In the genomic region with DNA sequence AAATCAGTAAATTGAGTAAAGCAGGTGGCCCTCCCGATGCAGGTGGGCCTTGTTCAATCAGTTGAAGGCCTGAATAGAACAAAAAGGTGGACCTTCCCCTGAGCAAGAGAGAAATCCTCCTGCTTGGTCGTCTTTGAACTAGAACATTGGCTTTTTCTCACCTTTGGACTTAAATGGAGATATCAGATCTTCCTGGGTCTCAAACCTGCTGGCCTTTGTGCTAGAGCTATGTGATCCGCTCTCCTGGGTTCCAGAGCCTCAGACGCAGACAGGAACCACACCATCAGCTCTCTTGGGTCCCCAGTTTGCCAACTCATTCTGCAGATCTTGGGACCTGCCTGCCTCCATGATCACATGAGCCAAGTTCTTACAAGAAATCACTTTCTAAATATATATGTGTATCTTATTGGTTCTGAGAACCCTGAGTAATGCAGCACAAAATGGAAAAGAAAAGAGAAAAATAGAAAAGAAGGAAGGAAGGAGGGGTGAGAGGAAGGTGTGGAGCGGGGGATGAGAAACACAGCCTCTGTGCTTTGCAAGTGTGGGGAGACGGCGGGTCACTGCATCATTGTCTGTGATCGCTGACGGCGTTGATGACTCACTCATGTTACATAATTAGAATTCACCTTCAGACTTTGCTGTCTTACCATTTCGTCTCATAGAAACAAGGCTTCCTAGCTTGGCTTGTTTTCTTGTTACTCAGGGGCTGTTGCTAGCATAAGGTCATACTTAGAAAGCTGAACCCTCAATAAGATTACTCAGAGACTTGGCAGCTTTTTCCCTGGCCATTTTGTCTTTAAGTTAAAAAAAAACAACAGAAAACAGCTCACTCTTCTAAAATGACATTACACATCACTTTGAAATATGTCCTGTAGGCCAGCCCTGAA, we compare ENCODE assay signal across 8 cellular contexts.
DNase-seq lines count a peak whose midpoint lies in the region; ATAC-seq and TF ChIP-seq lines count a peak whose summit lies in the region.

No MANE protein-coding gene starts in this region.

- intact Hi-C loops in esophagus squamous epithelium (cut with DNase I), result no loop called here
- intact Hi-C loops in stomach (cut with DNase I; ENCODE audit: low total_unique reads), result no loop called here

- ATAC-seq in GM21367 (IDR thresholded peaks at IDR 0.05; ENCODE audit: unreplicated experiment) (peak; percentile 59), GM18517 (IDR thresholded peaks at IDR 0.05; ENCODE audit: unreplicated experiment) (no peak)

- H3K36me3 ChIP-seq in esophagus squamous epithelium (no peaks in the 10 kb centered on the region), neutrophil (peaks cover 41% of the 10 kb centered on the region), stomach (no peaks in the 10 kb centered on the region)

- WGBS in esophagus squamous epithelium, 2 donors, result 29 to 30% methylated on average over 11 of the region's 11 CpGs
- WGBS in stomach, 5 donors, result 43 to 70% (median 60%) methylated on average over 11 of the region's 11 CpGs

- H3K27ac ChIP-seq in esophagus squamous epithelium, result peak overlapping the region; percentile 45 to 73 (median 54)
- H3K27ac ChIP-seq in neutrophil, result peak overlapping the region; percentile 73
- peak overlapping the region; percentile 7 to 71 (median 49) for H3K27ac ChIP-seq in stomach

- no peaks in the 10 kb centered on the region for H3K9me3 ChIP-seq in esophagus squamous epithelium
- H3K9me3 ChIP-seq in neutrophil, result no peaks in the 10 kb centered on the region
- H3K9me3 ChIP-seq in stomach, result no peaks in the 10 kb centered on the region

- DNase-seq in AG09309 (ENCODE audit: low read depth) (peak; percentile 89), LHCN-M2 (ENCODE audit: low read depth) (peak; percentile 92), esophagus squamous epithelium (lab: John Stamatoyannopoulos, UW) (no peak), stomach (peak; percentile 64)
- DNase-seq in activated CD8-positive, alpha-beta memory T cell treated with anti-CD3 and anti-CD28 coated beads for 4 hours (ENCODE audit: low read depth in 2 of 2), result peak; percentile 51 to 67

- TF ChIP-seq POLR2A in esophagus squamous epithelium (IDR thresholded peaks at IDR 0.05) (no peak), stomach (IDR thresholded peaks at IDR 0.05) (no peak)

- TF ChIP-seq CTCF in AG09309 (IDR thresholded peaks at IDR 0.05; ENCODE audit: control insufficient read depth, insufficient read depth, low read depth, low read length, missing control alignments) (no peak), esophagus squamous epithelium (IDR thresholded peaks at IDR 0.05) (no peak), neutrophil (IDR thresholded peaks at IDR 0.05) (no peak), stomach (IDR thresholded peaks at IDR 0.05) (no peak)

- no peak overlapping the region for H3K4me3 ChIP-seq in AG09309 (ENCODE audit: control insufficient read depth, low read depth, low read length)
- no peak overlapping the region for H3K4me3 ChIP-seq in esophagus squamous epithelium
- no peak overlapping the region for H3K4me3 ChIP-seq in neutrophil (ENCODE audit: low read depth in 1 of 2, low read length in 1 of 2)
- no peak overlapping the region for H3K4me3 ChIP-seq in stomach

- no peak for TF ChIP-seq EP300 in stomach (IDR thresholded peaks at IDR 0.05)

- H3K27me3 ChIP-seq in esophagus squamous epithelium (no peaks in the 10 kb centered on the region), neutrophil (no peaks in the 10 kb centered on the region), stomach (no peaks in the 10 kb centered on the region)

- H3K4me1 ChIP-seq in esophagus squamous epithelium (peaks cover 15 to 47% (median 18%) of the 10 kb centered on the region in 3 donors), neutrophil (ENCODE audit: control insufficient read depth in 1 of 2, insufficient read depth in 1 of 2, low read depth in 1 of 2, low read length in 1 of 2) (peaks cover 31 to 33% of the 10 kb centered on the region in 2 experiments), stomach (peaks cover 4 to 32% (median 7%) of the 10 kb centered on the region in 4 donors)
